Comparison of ENCODE assay signal across 10 cellular contexts in the genomic region with DNA sequence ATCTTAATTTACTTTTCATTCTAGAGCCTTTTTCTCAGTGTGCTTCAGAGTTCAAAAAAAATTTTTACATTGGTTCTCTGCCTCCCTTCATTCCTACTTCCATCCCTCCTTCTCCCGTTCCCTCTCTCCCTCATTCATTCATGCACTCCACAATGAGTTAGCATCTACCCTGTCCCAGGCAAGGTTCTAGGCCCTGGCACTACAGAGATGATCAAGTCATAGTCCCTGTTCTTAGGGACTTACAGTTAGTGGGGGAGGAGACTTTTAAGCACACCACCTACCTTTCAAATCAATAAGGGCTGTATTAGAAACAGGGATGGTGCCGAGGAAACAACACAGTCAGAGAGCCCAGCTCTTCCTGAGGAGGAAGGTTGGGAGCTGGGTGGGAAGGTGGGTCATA. TPM values are rescaled to one million over a fixed set of nuclear protein-coding genes. Genes with fewer than 3 reads are reported as not detected.
DNase-seq lines count a peak whose midpoint lies in the region; ATAC-seq and TF ChIP-seq lines count a peak whose summit lies in the region.
"Had no signal": no experiment of that assay in that cellular context is flagged by ENCODE, and none has a peak within 500 bp of the region (broad histone marks: within the 10 kb centered on the region; RNA-seq: fewer than 3 reads in every experiment).

No MANE protein-coding gene starts in this region.

- peaks cover 20% of the 10 kb centered on the region; the same call in 1 of the 2 replicates for H3K79me2 ChIP-seq in KMS-11 (ENCODE audit: insufficient read depth, low read depth)

- H3K4me2 ChIP-seq in KMS-11 = peak overlapping the region; percentile 76

- H3K4me1 ChIP-seq in KMS-11 (ENCODE audit: low read depth, poor library complexity, severe bottlenecking) (peaks cover 55% of the 10 kb centered on the region), tibial artery (peaks cover 0 to 52% (median 21%) of the 10 kb centered on the region in 4 donors)
- H3K4me1 ChIP-seq: psoas muscle had no signal

- H2AFZ ChIP-seq in KMS-11 (ENCODE audit: low read depth) = no peak overlapping the region

- H3K4me3 ChIP-seq in KMS-11 (IDR thresholded peaks at IDR 0.05; ENCODE audit: insufficient read depth, low read depth, low read length) = no peak overlapping the region
- no peak overlapping the region for H3K4me3 ChIP-seq in tibial artery
- H3K4me3 ChIP-seq: psoas muscle had no signal

- intact Hi-C loops in tibial artery (cut with DNase I; ENCODE audit: low total_unique reads) = no loop called here

- H3K36me3 ChIP-seq in KMS-11 (ENCODE audit: insufficient read depth) = no peaks in the 10 kb centered on the region
- no peaks in the 10 kb centered on the region for H3K36me3 ChIP-seq in tibial artery

- no peaks in the 10 kb centered on the region for H3K9me3 Mint-ChIP-seq in activated T-cell treated with anti-CD3 and anti-CD28 coated beads, Interleukin-2, amount 50 U/mL, for 72 hours
- H3K9me3 Mint-ChIP-seq in effector memory CD8-positive, alpha-beta T cell = no peaks in the 10 kb centered on the region

- ATAC-seq in activated T-cell treated with anti-CD3 and anti-CD28 coated beads, Interleukin-2, amount 50 U/mL, for 72 hours (replicated peaks in 1 of 2) = no peak
- ATAC-seq in effector memory CD8-positive, alpha-beta T cell (replicated peaks) = no peak
- ATAC-seq in HG03095 (IDR thresholded peaks at IDR 0.05; ENCODE audit: unreplicated experiment) (no peak), HG02885 (IDR thresholded peaks at IDR 0.05; ENCODE audit: poor library complexity, unreplicated experiment) (no peak), HG03039 (IDR thresholded peaks at IDR 0.05; ENCODE audit: unreplicated experiment) (no peak)
- ATAC-seq: psoas muscle had no signal

- H3K27me3 ChIP-seq in KMS-11 (ENCODE audit: insufficient read depth, low read depth) (no peaks in the 10 kb centered on the region), tibial artery (no peaks in the 10 kb centered on the region)

- TF ChIP-seq CTCF in KMS-11 (conservative IDR thresholded peaks at IDR 0.05; ENCODE audit: low read depth, low read length) (no peak), tibial artery (IDR thresholded peaks at IDR 0.05) (no peak)

- no peaks in the 10 kb centered on the region for H4K20me1 ChIP-seq in KMS-11 (ENCODE audit: insufficient read depth)

- H3K4me1 Mint-ChIP-seq in activated T-cell treated with anti-CD3 and anti-CD28 coated beads, Interleukin-2, amount 50 U/mL, for 72 hours (ENCODE audit: low read depth) = peaks cover 85% of the 10 kb centered on the region
- peaks cover 71 to 72% of the 10 kb centered on the region in 2 donors for H3K4me1 Mint-ChIP-seq in effector memory CD8-positive, alpha-beta T cell (ENCODE audit: low read depth in 2 of 2)

- peak overlapping the region; percentile 71 to 81 for H3K4me3 Mint-ChIP-seq in activated T-cell treated with anti-CD3 and anti-CD28 coated beads, Interleukin-2, amount 50 U/mL, for 72 hours
- peak overlapping the region; percentile 58 to 81 for H3K4me3 Mint-ChIP-seq in effector memory CD8-positive, alpha-beta T cell

- H3K36me3 Mint-ChIP-seq in activated T-cell treated with anti-CD3 and anti-CD28 coated beads, Interleukin-2, amount 50 U/mL, for 72 hours (ENCODE audit: insufficient read depth in 2 of 2) = no peaks in the 10 kb centered on the region
- H3K36me3 Mint-ChIP-seq in effector memory CD8-positive, alpha-beta T cell (ENCODE audit: insufficient read depth) = peaks cover 11% of the 10 kb centered on the region

- H3K27ac ChIP-seq in KMS-11 = peak overlapping the region; percentile 35; the same call in 1 of the 2 replicates
- H3K27ac ChIP-seq in tibial artery = peak overlapping the region; percentile 36 to 61
- H3K27ac ChIP-seq: psoas muscle had no signal

- no peaks in the 10 kb centered on the region for H3K9me3 ChIP-seq in tibial artery
- H3K9me3 ChIP-seq: psoas muscle had no signal

- no peak overlapping the region for H3K9ac ChIP-seq in KMS-11

- H3K27ac Mint-ChIP-seq in activated T-cell treated with anti-CD3 and anti-CD28 coated beads, Interleukin-2, amount 50 U/mL, for 72 hours = peak overlapping the region; percentile 74
- peak overlapping the region; percentile 91 for H3K27ac Mint-ChIP-seq in effector memory CD8-positive, alpha-beta T cell

- H3K27me3 Mint-ChIP-seq in activated T-cell treated with anti-CD3 and anti-CD28 coated beads, Interleukin-2, amount 50 U/mL, for 72 hours (ENCODE audit: low read depth) = no peaks in the 10 kb centered on the region
- no peaks in the 10 kb centered on the region for H3K27me3 Mint-ChIP-seq in effector memory CD8-positive, alpha-beta T cell

- no peak for DNase-seq in activated T-cell treated with anti-CD3 and anti-CD28 coated beads, Interleukin-2, amount 50 U/mL, for 72 hours
- DNase-seq in activated T-cell treated with anti-CD3 and anti-CD28 coated beads, Interleukin-2, amount 50 U/mL, for 1 hour = no peak
- DNase-seq in effector memory CD8-positive, alpha-beta T cell = no peak
- DNase-seq in tibial artery = no peak
- DNase-seq: left cardiac atrium, psoas muscle had no signal

RNA-seq across cellular contexts. Expression of gene MAP3K5, which starts 40.3 kb away (rescaled TPM):
- total RNA-seq in activated T-cell treated with anti-CD3 and anti-CD28 coated beads, Interleukin-2, amount 50 U/mL, for 72 hours = 10 to 100 TPM; 12.8 to 18.5 TPM
